In the genomic region with DNA sequence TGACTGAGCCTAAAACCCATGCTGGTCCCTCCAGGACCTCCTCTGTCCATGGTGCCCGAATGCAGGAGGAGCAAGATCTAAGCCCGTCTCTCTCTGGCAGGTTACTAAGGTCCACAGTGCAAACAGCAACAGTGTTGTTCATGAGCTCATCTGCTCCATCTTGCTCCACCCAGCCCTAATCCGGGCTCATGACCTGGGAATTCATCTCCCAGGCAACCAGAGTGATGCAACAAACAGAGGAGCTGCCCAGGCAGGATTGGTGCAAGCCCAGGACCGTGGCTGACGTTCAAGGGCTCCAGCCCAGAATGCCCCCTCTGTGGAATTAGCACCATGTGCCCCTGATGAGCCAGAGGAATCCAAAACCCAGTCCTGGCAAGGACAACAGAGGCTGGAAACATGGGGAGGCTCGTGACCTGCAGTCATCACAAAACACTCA, we compare ENCODE assay signal across 9 cellular contexts. TPM values are rescaled to one million over a fixed set of nuclear protein-coding genes. Genes with fewer than 3 reads are reported as not detected.
DNase-seq lines count a peak whose midpoint lies in the region; ATAC-seq, FAIRE-seq and TF ChIP-seq lines count a peak whose summit lies in the region.
"Had no signal": no experiment of that assay in that cellular context is flagged by ENCODE, and none has a peak within 500 bp of the region (broad histone marks: within the 10 kb centered on the region; RNA-seq: fewer than 3 reads in every experiment).

No MANE protein-coding gene starts in this region.

- H3K36me3 ChIP-seq in pancreas = no peaks in the 10 kb centered on the region

- no peak overlapping the region for H3K4me3 Mint-ChIP-seq in stimulated activated naive CD8-positive, alpha-beta T cell treated with anti-CD3 and anti-CD28 coated beads, Interleukin-15, amount 100 ng/mL, for 72 hours

- no peak overlapping the region for H3K27ac ChIP-seq in pancreas

- peaks cover 0 to 5% of the 10 kb centered on the region in 2 donors for H3K9me3 Mint-ChIP-seq in stimulated activated naive CD8-positive, alpha-beta T cell treated with anti-CD3 and anti-CD28 coated beads, Interleukin-15, amount 100 ng/mL, for 72 hours

- H3K27ac Mint-ChIP-seq in stimulated activated naive CD8-positive, alpha-beta T cell treated with anti-CD3 and anti-CD28 coated beads, Interleukin-15, amount 100 ng/mL, for 72 hours = no peak overlapping the region

- FAIRE-seq in pancreas (lab: Jason Lieb, UNC) = no peak
- FAIRE-seq: TTC549 had no signal

- ATAC-seq in pancreas = peak in 3 of 4 donors; percentile 28 to 86 (median 68)
- ATAC-seq in stimulated activated naive CD8-positive, alpha-beta T cell treated with anti-CD3 and anti-CD28 coated beads, Interleukin-15, amount 100 ng/mL, for 72 hours = no peak

- intact Hi-C loops in pancreas (cut with DNase I) = no loop called here

- 22 to 24% methylated on average over 6 of the region's 6 CpGs for WGBS in pancreas, 2 donors

- H3K4me3 ChIP-seq in fibroblast of the aortic adventitia (ENCODE audit: low read depth, low read length) = no peak overlapping the region
- H3K4me3 ChIP-seq in pancreas = no peak overlapping the region

- peak; percentile 75 for DNase-seq in D341Med (ENCODE audit: low spot score)
- peak; percentile 71 for DNase-seq in NCI-H510A treated with DMSO at 0.1 percent for 48 hours (lab: John Stamatoyannopoulos, UW)
- peak; percentile 75 for DNase-seq in fibroblast of the aortic adventitia (ENCODE audit: low read depth)
- DNase-seq in pancreas = peak in 1 of 6 donors; percentile 17
- DNase-seq in stimulated activated naive CD8-positive, alpha-beta T cell treated with anti-CD3 and anti-CD28 coated beads, Interleukin-15, amount 100 ng/mL, for 72 hours = no peak
- no peak for DNase-seq in T-helper 1 cell
- no peak for DNase-seq in DMS114 treated with DMSO at 0.1 percent for 48 hours (lab: John Stamatoyannopoulos, UW; ENCODE audit: unreplicated experiment)
- DNase-seq in activated CD4-positive, alpha-beta T cell treated with anti-CD3 and anti-CD28 coated beads, Interleukin-2, amount 50 U/mL, for 48 hours = no peak

- TF ChIP-seq CTCF in fibroblast of the aortic adventitia (IDR thresholded peaks at IDR 0.05; ENCODE audit: insufficient read depth, low read length) (no peak), pancreas (IDR thresholded peaks at IDR 0.05) (no peak)

- H3K4me1 ChIP-seq in pancreas = no peaks in the 10 kb centered on the region

- no peaks in the 10 kb centered on the region for H3K9me3 ChIP-seq in pancreas

- no peaks in the 10 kb centered on the region for H3K27me3 Mint-ChIP-seq in stimulated activated naive CD8-positive, alpha-beta T cell treated with anti-CD3 and anti-CD28 coated beads, Interleukin-15, amount 100 ng/mL, for 72 hours

- H3K27me3 ChIP-seq in pancreas = peaks cover 0 to 4% (median 0%) of the 10 kb centered on the region in 4 donors

- no peaks in the 10 kb centered on the region for H3K4me1 Mint-ChIP-seq in stimulated activated naive CD8-positive, alpha-beta T cell treated with anti-CD3 and anti-CD28 coated beads, Interleukin-15, amount 100 ng/mL, for 72 hours

RNA-seq across cellular contexts. Expression of gene HSPB8, which starts 29.9 kb away (rescaled TPM):
- total RNA-seq in fibroblast of the aortic adventitia (ENCODE audit: low replicate concordance) (7.7 and 23.1 TPM in 2 replicates), pancreas (10 to 100 TPM in 2 of 6 donors, 1 to 10 TPM in 4; 5.4 to 21.2 (median 8.3) TPM)
- polyA plus RNA-seq in pancreas = 10 to 100 TPM; 10.5 to 11.1 TPM

Comparison
In these comparisons a context has a peak if more than half of its experiments do, and no peak if none do; other contexts are left out.
1. DNase-seq: peak in D341Med (single experiment), NCI-H510A treated with DMSO at 0.1 percent for 48 hours (single experiment) and fibroblast of the aortic adventitia (single experiment); none in stimulated activated naive CD8-positive, alpha-beta T cell treated with anti-CD3 and anti-CD28 coated beads, Interleukin-15, amount 100 ng/mL, for 72 hours (0 of 2), T-helper 1 cell (0 of 5), DMS114 treated with DMSO at 0.1 percent for 48 hours (single experiment) and activated CD4-positive, alpha-beta T cell treated with anti-CD3 and anti-CD28 coated beads, Interleukin-2, amount 50 U/mL, for 48 hours (0 of 2).